19 cellular contexts compared by ENCODE assay signal in genomic region chr7:21468969-21469368, GRCh38. TPM values are rescaled to one million over a fixed set of nuclear protein-coding genes. Genes with fewer than 3 reads are reported as not detected.
A peak's percentile ranks its signal among the peaks of the same experiment; 100 is the strongest.
DNase-seq lines count a peak whose midpoint lies in the region; ATAC-seq, FAIRE-seq and TF ChIP-seq lines count a peak whose summit lies in the region.
"Had no signal": no experiment of that assay in that cellular context is flagged by ENCODE, and none has a peak within 500 bp of the region (broad histone marks: within the 10 kb centered on the region; RNA-seq: fewer than 3 reads in every experiment).

No MANE protein-coding gene starts in this region.

- no peaks in the 10 kb centered on the region for H4K20me1 ChIP-seq in K562 (replicated peaks; ENCODE audit: control insufficient read depth, insufficient read depth, low read length)

- TF ChIP-seq RAD21 in K562 (CRISPR knock-in tag; conservative IDR thresholded peaks at IDR 0.05 in 1 of 2, IDR thresholded peaks at IDR 0.05 in 1 of 2) = no peak

- H3K79me2 ChIP-seq in K562 (ENCODE audit: control insufficient read depth, insufficient read depth, low read length) = no peaks in the 10 kb centered on the region

- H3K27ac ChIP-seq in K562 (ENCODE audit: extremely low read depth, low read depth, low read length) = no peak overlapping the region
- H3K27ac ChIP-seq in small intestine (ENCODE audit: low read depth in 1 of 2, low read length in 1 of 2) = no peak overlapping the region

- CTCF ChIA-PET in K562 (lab: Yijun Ruan, JAX; ENCODE audit: low intra/inter-chr PET ratio) = no interaction called here

- intact Hi-C loops in K562 (cut with micrococcal nuclease) = no loop called here

- H3K9me3 ChIP-seq in K562 (replicated peaks; ENCODE audit: control insufficient read depth, insufficient read depth, low read depth, low read length) (no peaks in the 10 kb centered on the region), small intestine (ENCODE audit: control insufficient read depth, low read depth) (no peaks in the 10 kb centered on the region)
- H3K9me3 ChIP-seq: Caco-2 had no signal

- TF ChIP-seq EP300 in K562 (IDR thresholded peaks at IDR 0.05; ENCODE audit: low read length) = no peak

- ATAC-seq in K562 (no peak), HG03095 (IDR thresholded peaks at IDR 0.05; ENCODE audit: unreplicated experiment) (no peak), HG02642 (IDR thresholded peaks at IDR 0.05; ENCODE audit: poor library complexity, unreplicated experiment) (no peak)
- ATAC-seq: CD8-positive, alpha-beta T cell; GM12878; GM23338; HCT116 had no signal

- in situ Hi-C loops in K562 (cut with MboI) = no loop called here

- H3K27me3 ChIP-seq in K562 (ENCODE audit: control insufficient read depth in 2 of 2, insufficient read depth in 2 of 2, low read length in 2 of 2) (no peaks in the 10 kb centered on the region), small intestine (ENCODE audit: control insufficient read depth in 2 of 2, insufficient read depth in 2 of 2, low read length in 2 of 2) (no peaks in the 10 kb centered on the region)

- no peak overlapping the region for H3K4me2 ChIP-seq in K562 (ENCODE audit: insufficient read depth, low read length)
- H3K4me2 ChIP-seq: GM23338 had no signal

- POLR2A ChIA-PET in K562 (lab: Yijun Ruan, JAX) = no interaction called here

- FAIRE-seq in G401.6 (lab: Jason Lieb, UNC) = peak; percentile 90
- FAIRE-seq in K562 (lab: Jason Lieb, UNC) = no peak
- peak; percentile 84 for FAIRE-seq in islet of Langerhans (lab: Jason Lieb, UNC)
- FAIRE-seq in small intestine (lab: Jason Lieb, UNC) = peak; percentile 81
- FAIRE-seq: GM12878, GM19239 had no signal

- no peaks in the 10 kb centered on the region for H3K36me3 ChIP-seq in K562 (ENCODE audit: control insufficient read depth, insufficient read depth, low read length)
- H3K36me3 ChIP-seq in small intestine (ENCODE audit: control insufficient read depth in 2 of 2, insufficient read depth in 2 of 2, low read length in 2 of 2) = no peaks in the 10 kb centered on the region

- H3K4me3 ChIP-seq in K562 (no peak overlapping the region), small intestine (ENCODE audit: low read depth in 1 of 2, low read length in 2 of 2) (no peak overlapping the region)
- H3K4me3 ChIP-seq: GM12878, GM23338 had no signal

- TF ChIP-seq POLR2A in K562 (conservative IDR thresholded peaks at IDR 0.05) = no peak

- DNase-seq in K562 (ENCODE audit: extremely low read depth in 1 of 4, low spot score in 3 of 4) = no peak
- DNase-seq in small intestine = no peak
- no peak for DNase-seq in foreskin melanocyte
- DNase-seq: 8988T; C1 segment of cervical spinal cord; Caco-2; CD8-positive, alpha-beta T cell; DMS153; DND-41; GDM1; H9 had no signal

- no peak overlapping the region for H3K9ac ChIP-seq in K562 (ENCODE audit: insufficient read depth in 1 of 2, low read depth in 2 of 2, low read length in 2 of 2)

- peaks cover 2% of the 10 kb centered on the region for H3K9me1 ChIP-seq in K562 (ENCODE audit: control insufficient read depth, insufficient read depth, low read length)

- no peak for TF ChIP-seq CTCF in K562 (IDR thresholded peaks at IDR 0.05 in 2 of 3, conservative IDR thresholded peaks at IDR 0.05 in 1 of 3; ENCODE audit: insufficient read depth in 2 of 3, low read depth in 1 of 3, low read length in 3 of 3)

- H3K4me1 ChIP-seq in K562 (replicated peaks in 1 of 2; ENCODE audit: control insufficient read depth in 2 of 2, insufficient read depth in 2 of 2, low read length in 2 of 2) = peaks cover 0 to 6% of the 10 kb centered on the region in 2 experiments; a peak in 2 of 5 replicates
- no peaks in the 10 kb centered on the region for H3K4me1 ChIP-seq in small intestine (ENCODE audit: control insufficient read depth in 2 of 2, insufficient read depth in 1 of 2, low read depth in 1 of 2, low read length in 1 of 2)
- H3K4me1 ChIP-seq: Caco-2 had no signal

- no TSS peak for BruUV-seq in K562 (replicated peaks; lab: Mats Ljungman, UMichigan)

- H2AFZ ChIP-seq in K562 (ENCODE audit: low read depth, low read length) = no peak overlapping the region
- H2AFZ ChIP-seq: GM23338 had no signal

TF ChIP-seq in K562, 482 proteins besides CTCF, POLR2A, EP300 and RAD21 (continues in another document):
- no peak for TF ChIP-seq ZBTB12 (CRISPR knock-in tag; IDR thresholded peaks at IDR 0.05)
- TF ChIP-seq KDM2B (CRISPR knock-in tag; IDR thresholded peaks at IDR 0.05) = no peak
- TF ChIP-seq CBX8 (IDR thresholded peaks at IDR 0.05; ENCODE audit: borderline replicate concordance, extremely low read depth, low read depth, low read length, poor library complexity, severe bottlenecking) = no peak
- TF ChIP-seq PHTF2 (CRISPR knock-in tag; IDR thresholded peaks at IDR 0.05) = no peak
- TF ChIP-seq NELFE (IDR thresholded peaks at IDR 0.05; ENCODE audit: insufficient read depth, insufficient read length) = no peak
- no peak for TF ChIP-seq FOXK2 (conservative IDR thresholded peaks at IDR 0.05 in 1 of 2, IDR thresholded peaks at IDR 0.05 in 1 of 2; ENCODE audit: low read depth in 2 of 2)
- TF ChIP-seq NR4A1 (CRISPR knock-in tag; IDR thresholded peaks at IDR 0.05) = no peak
- no peak for TF ChIP-seq NR4A1 (tag; IDR thresholded peaks at IDR 0.05)
- TF ChIP-seq MLX (CRISPR knock-in tag; conservative IDR thresholded peaks at IDR 0.05) = no peak
- no peak for TF ChIP-seq RBBP5 (IDR thresholded peaks at IDR 0.05; ENCODE audit: borderline replicate concordance, insufficient read depth, low read length, poor library complexity, severe bottlenecking)
- peak; percentile 69 for TF ChIP-seq CEBPB (tag; IDR thresholded peaks at IDR 0.05)
- no peak for TF ChIP-seq ESRRB (CRISPR knock-in tag; IDR thresholded peaks at IDR 0.05; ENCODE audit: borderline replicate concordance)
- TF ChIP-seq SIX5 (IDR thresholded peaks at IDR 0.05; ENCODE audit: borderline replicate concordance in 1 of 2, insufficient read depth in 1 of 2, low read depth in 1 of 2, low read length in 2 of 2) = no peak
- TF ChIP-seq ZNF518B (CRISPR knock-in tag; IDR thresholded peaks at IDR 0.05) = no peak

RNA-seq across cellular contexts. Expression of gene SP4, which starts 41.1 kb away (rescaled TPM):
- 15.9 and 25.2 TPM in 2 replicates for total RNA-seq in K562 (2011; cell fraction: chromatin; rRNA removed; ENCODE audit: low replicate concordance)
- 10.7 and 10.8 TPM in 2 replicates for total RNA-seq in K562 (2011; cell fraction: nucleolus; rRNA removed)
- 12.7 and 13.3 TPM in 2 replicates for total RNA-seq in K562 (2011; cell fraction: nucleoplasm; rRNA removed)
- 3.5 and 4.8 TPM in 2 replicates for total RNA-seq in K562 (2014; rRNA removed)
- 9.2 and 9.4 TPM in 2 replicates for total RNA-seq in K562 (2014; rRNA removed; fragmentation: Illumina TruSeq; extraction: Trizol)
- 6.4 and 8.3 TPM in 2 replicates for total RNA-seq in K562 (2015; rRNA removed; fragmentation: Illumina TruSeq; extraction: Trizol)
- 4.9 and 5.8 TPM in 2 replicates for total RNA-seq in K562 (2021)
- 5.7 and 7.4 TPM in 2 replicates for polyA plus RNA-seq in K562 (2011; rRNA removed)
- polyA plus RNA-seq in K562 (2011; cell fraction: cytosol; rRNA removed) = 3.4 and 3.7 TPM in 2 replicates
- 3.8 and 4.7 TPM in 2 replicates for polyA plus RNA-seq in K562 (2011; cell fraction: nucleus; rRNA removed)
- 2.1 and 2.2 TPM in 2 replicates for polyA plus RNA-seq in K562 (2012)
- polyA plus RNA-seq in K562 (2014; fragmentation: Illumina TruSeq; extraction: Trizol) = 3.9 and 4.5 TPM in 2 replicates
- polyA plus RNA-seq in K562 (2014; fragmentation: Nextera tagmentation; extraction: Ambion mirVana) = 1 to 10 TPM; 2.5 to 3.4 TPM
- 2.4 TPM in 2 replicates for polyA plus RNA-seq in K562 (2014; rRNA removed)
- polyA minus RNA-seq in K562 (2011; rRNA and poly(A)+ RNA removed) = 23.3 and 25.3 TPM in 2 replicates
- 5.4 and 9.9 TPM in 2 replicates for polyA minus RNA-seq in K562 (2011; cell fraction: cytosol; rRNA and poly(A)+ RNA removed)
- polyA minus RNA-seq in K562 (2011; cell fraction: nucleus; rRNA and poly(A)+ RNA removed) = 16.8 and 26.8 TPM in 2 replicates
- 1 to 10 TPM in 2 of 3 donors, under 1 TPM in 1; 0.45 to 1.4 (median 1.1) TPM for polyA plus RNA-seq in small intestine
